ENCODE assay signal across 29 cellular contexts in the genomic region with DNA sequence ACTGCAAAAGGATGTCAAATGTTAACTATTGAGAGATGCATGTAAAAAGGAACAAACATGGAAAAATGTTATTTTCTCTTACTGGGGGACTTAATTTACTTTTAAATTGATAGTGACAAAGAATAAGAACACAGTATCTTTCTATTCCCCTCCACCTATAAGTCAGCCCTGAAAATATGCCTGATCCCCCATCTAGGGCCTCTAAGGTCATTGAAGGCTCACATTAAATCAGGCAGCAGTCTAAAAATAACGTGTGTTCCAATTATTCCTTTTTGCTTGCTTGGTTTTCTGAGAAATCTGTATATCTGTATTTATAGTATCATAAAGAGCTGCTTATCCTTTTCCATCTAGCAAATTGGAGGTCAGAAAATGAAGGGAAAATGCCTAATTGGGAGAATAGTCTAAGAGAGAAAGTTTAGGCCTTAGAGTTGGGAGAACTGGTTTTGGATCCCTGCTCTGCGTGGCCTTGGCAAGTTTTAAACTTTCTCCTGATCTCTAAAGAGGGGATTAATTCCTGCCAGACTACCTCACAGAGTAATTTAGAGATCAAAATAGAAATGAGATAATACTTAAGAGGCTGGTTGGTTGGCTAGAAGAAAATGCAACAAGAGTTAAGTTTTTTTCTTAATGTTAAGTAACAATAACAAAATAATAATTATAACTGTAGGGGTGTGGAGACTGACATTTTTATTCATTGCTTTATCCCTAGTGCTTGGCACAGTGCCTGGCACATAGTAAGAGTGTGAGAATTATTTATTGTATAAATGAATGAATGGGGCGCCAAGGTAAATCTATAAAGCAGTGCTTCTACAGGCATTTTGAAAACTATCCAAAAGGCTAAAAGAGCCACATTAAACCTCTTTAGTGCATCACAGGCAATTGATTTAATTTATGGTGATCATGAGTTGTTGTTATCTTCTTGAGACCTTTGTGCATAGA.
DNase-seq lines count a peak whose midpoint lies in the region; ATAC-seq, FAIRE-seq and TF ChIP-seq lines count a peak whose summit lies in the region.
"Had no signal": no experiment of that assay in that cellular context is flagged by ENCODE, and none has a peak within 500 bp of the region (broad histone marks: within the 10 kb centered on the region; RNA-seq: fewer than 3 reads in every experiment).

No MANE protein-coding gene starts in this region.

- TF ChIP-seq POLR2A in esophagus squamous epithelium (IDR thresholded peaks at IDR 0.05), result no peak

- intact Hi-C loops in Right ventricle myocardium inferior (cut with DNase I) (loop anchor here (5.0 to 10.0 kb wide), 2 partner anchors 102 to 355 kb away; partner anchors contain the start of gene FIP1L1), cardiac septum (cut with DNase I) (no loop called here), left ventricle myocardium superior (cut with micrococcal nuclease) (no loop called here), psoas muscle (cut with DNase I) (no loop called here), esophagus squamous epithelium (cut with DNase I) (no loop called here)

- H3K4me3 ChIP-seq in psoas muscle (no peak overlapping the region), esophagus squamous epithelium (no peak overlapping the region)
- H3K4me3 ChIP-seq: esophagus muscularis mucosa, gastrocnemius medialis, hepatocyte, skin epidermis, upper lobe of right lung had no signal

- H3K9me3 ChIP-seq in psoas muscle, result no peaks in the 10 kb centered on the region
- H3K9me3 ChIP-seq in esophagus squamous epithelium, result no peaks in the 10 kb centered on the region
- H3K9me3 ChIP-seq: esophagus muscularis mucosa, gastrocnemius medialis, upper lobe of right lung had no signal

- TF ChIP-seq CTCF in psoas muscle (IDR thresholded peaks at IDR 0.05), result no peak
- TF ChIP-seq CTCF in esophagus squamous epithelium (IDR thresholded peaks at IDR 0.05), result no peak

- peak; percentile 53 for ATAC-seq in Right ventricle myocardium inferior
- peak; percentile 78 for ATAC-seq in left ventricle myocardium superior
- ATAC-seq in psoas muscle, result peak in 2 of 4 donors; percentile 54 to 55
- ATAC-seq in GM18873 (IDR thresholded peaks at IDR 0.05; ENCODE audit: low FRiP score, unreplicated experiment), result no peak
- ATAC-seq in HG02840 (IDR thresholded peaks at IDR 0.05; ENCODE audit: low FRiP score, unreplicated experiment), result no peak
- ATAC-seq: activated CD8-positive, alpha-beta T cell treated with anti-CD3 and anti-CD28 coated beads, Interleukin-2, amount 10 ng/mL, durations not matched to agents 7 days and 5 days; gastrocnemius medialis; HCT116; Panc1; stimulated activated memory B cell treated with anti-CD40 and anti-IgM and Interleukin-4, amounts not matched to agents 10 μg/mL and 1 μg/mL and 100 μg/mL, for 72 hours; upper lobe of right lung had no signal

- 41 to 50% (median 46%) methylated on average over 3 of the region's 3 CpGs for WGBS in psoas muscle, 3 donors
- 51 to 53% methylated on average over 3 of the region's 3 CpGs for WGBS in esophagus squamous epithelium, 2 donors

- H3K36me3 ChIP-seq in psoas muscle (ENCODE audit: insufficient read depth in 1 of 2, low read depth in 1 of 2), result no peaks in the 10 kb centered on the region
- H3K36me3 ChIP-seq in esophagus squamous epithelium, result no peaks in the 10 kb centered on the region
- H3K36me3 ChIP-seq: esophagus muscularis mucosa, gastrocnemius medialis, upper lobe of right lung had no signal

- no peak for DNase-seq in Right ventricle myocardium inferior (ENCODE audit: missing footprints)
- DNase-seq in cardiac septum (ENCODE audit: low spot score), result no peak
- no peak for DNase-seq in left ventricle myocardium superior
- DNase-seq in psoas muscle, result no peak
- no peak for DNase-seq in esophagus squamous epithelium (lab: John Stamatoyannopoulos, UW)
- DNase-seq in frontal cortex (ENCODE audit: low spot score in 2 of 2), result no peak
- DNase-seq: activated CD4-positive, alpha-beta T cell treated with anti-CD3 and anti-CD28 coated beads for 4 hours; activated CD8-positive, alpha-beta T cell treated with anti-CD3 and anti-CD28 coated beads, Interleukin-2, amount 10 ng/mL, durations not matched to agents 7 days and 5 days; activated naive CD4-positive, alpha-beta T cell treated with anti-CD3 and anti-CD28 coated beads, Interleukin-2, amount 10 ng/mL, durations not matched to agents 7 days and 5 days; amniotic stem cell; DMS79 treated with DMSO at 0.1 percent for 48 hours; gastrocnemius medialis; mammary epithelial cell; NCI-H1436; NCI-H524 treated with DMSO at 0.1 percent for 48 hours; posterior cingulate gyrus; SHP77 treated with DMSO at 0.1 percent for 48 hours; SW 1271; upper lobe of right lung had no signal

- no peak for FAIRE-seq in frontal cortex (lab: Jason Lieb, UNC)

- H3K27me3 ChIP-seq in psoas muscle (ENCODE audit: insufficient read depth in 3 of 3, low read length in 2 of 3) (no peaks in the 10 kb centered on the region), esophagus squamous epithelium (no peaks in the 10 kb centered on the region)
- H3K27me3 ChIP-seq: esophagus muscularis mucosa, gastrocnemius medialis, hepatocyte, upper lobe of right lung had no signal

- peaks cover 34% of the 10 kb centered on the region for H3K4me1 ChIP-seq in psoas muscle
- peaks cover 0 to 20% (median 0%) of the 10 kb centered on the region in 3 donors for H3K4me1 ChIP-seq in esophagus squamous epithelium
- H3K4me1 ChIP-seq: upper lobe of right lung had no signal

- H3K27ac ChIP-seq in psoas muscle (peak overlapping the region; percentile 44), esophagus squamous epithelium (no peak overlapping the region)
- H3K27ac ChIP-seq: C4-2B, esophagus muscularis mucosa, hepatocyte, skin epidermis, upper lobe of right lung, VCaP had no signal

Comparison
In these comparisons a context has a peak if more than half of its experiments do, and no peak if none do; other contexts are left out.
1. ATAC-seq: peak in Right ventricle myocardium inferior (single experiment) and left ventricle myocardium superior (single experiment); none in GM18873 (single experiment) and HG02840 (single experiment).